In the genomic region with DNA sequence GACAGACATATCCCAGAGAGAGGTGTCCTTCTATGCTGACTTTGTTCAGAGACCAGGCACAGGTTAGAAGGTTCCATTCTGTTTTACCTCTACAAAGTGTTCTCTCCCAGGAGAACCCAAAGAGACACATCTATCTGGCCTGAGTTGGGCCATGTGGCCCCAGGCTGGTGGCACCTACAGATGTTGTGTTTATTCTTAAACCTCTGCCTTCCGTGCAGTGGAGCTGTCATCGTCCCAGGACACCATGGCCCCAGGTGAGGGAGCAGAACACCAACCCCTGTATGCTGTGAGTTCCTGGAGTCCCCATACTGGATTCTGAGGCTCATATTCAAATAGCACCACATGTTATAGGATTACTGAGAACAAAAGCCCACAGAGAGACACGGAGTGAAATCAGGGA, we compare ENCODE assay signal across 28 cellular contexts. TPM values are rescaled to one million over a fixed set of nuclear protein-coding genes. Genes with fewer than 3 reads are reported as not detected.
DNase-seq lines count a peak whose midpoint lies in the region; ATAC-seq and TF ChIP-seq lines count a peak whose summit lies in the region.
"Had no signal": no experiment of that assay in that cellular context is flagged by ENCODE, and none has a peak within 500 bp of the region (broad histone marks: within the 10 kb centered on the region; RNA-seq: fewer than 3 reads in every experiment).

No MANE protein-coding gene starts in this region.

- H3K4me3 ChIP-seq in coronary artery (no peak overlapping the region), lung (no peak overlapping the region), suprapubic skin (no peak overlapping the region)
- H3K4me3 ChIP-seq: BLaER1, GM12878 had no signal

- H3K27me3 ChIP-seq in lung (ENCODE audit: control insufficient read depth, insufficient read depth), result no peaks in the 10 kb centered on the region
- H3K27me3 ChIP-seq in suprapubic skin, result no peaks in the 10 kb centered on the region
- H3K27me3 ChIP-seq: BE2C, BLaER1 had no signal

- H3K4me1 ChIP-seq in lung (ENCODE audit: control insufficient read depth in 2 of 2, insufficient read depth in 2 of 2, low read length in 2 of 2) (no peaks in the 10 kb centered on the region), suprapubic skin (no peaks in the 10 kb centered on the region)
- H3K4me1 ChIP-seq: BE2C, BLaER1 had no signal

- TF ChIP-seq CTCF in coronary artery (IDR thresholded peaks at IDR 0.05) (no peak), lung (IDR thresholded peaks at IDR 0.05; ENCODE audit: control extremely low read depth, extremely low read depth) (no peak), osteocyte (IDR thresholded peaks at IDR 0.05) (no peak), chondrocyte (IDR thresholded peaks at IDR 0.05) (no peak), suprapubic skin (IDR thresholded peaks at IDR 0.05) (no peak)

- TF ChIP-seq EP300 in suprapubic skin (IDR thresholded peaks at IDR 0.05), result no peak

- H3K27me3 Mint-ChIP-seq in osteocyte (ENCODE audit: unreplicated experiment) (no peaks in the 10 kb centered on the region), chondrocyte (ENCODE audit: low read depth) (no peaks in the 10 kb centered on the region)
- H3K27me3 Mint-ChIP-seq: CD4-positive, CD25-positive, alpha-beta regulatory T cell had no signal

- peak; percentile 17 for DNase-seq in coronary artery (ENCODE audit: low spot score)
- DNase-seq in lung (ENCODE audit: low spot score), result peak; percentile 7
- DNase-seq in osteocyte (ENCODE audit: extremely low spot score, unreplicated experiment), result peak; percentile 44
- no peak for DNase-seq in chondrocyte (ENCODE audit: low spot score)
- no peak for DNase-seq in suprapubic skin (ENCODE audit: low spot score in 2 of 2)
- DNase-seq in activated CD8-positive, alpha-beta memory T cell treated with anti-CD3 and anti-CD28 coated beads, Interleukin-2, amount 50 U/mL, for 48 hours, result no peak
- DNase-seq: 8988T; ACHN; BE2C; C1 segment of cervical spinal cord; CD4-positive, alpha-beta memory T cell; CD4-positive, CD25-positive, alpha-beta regulatory T cell; CD8-positive, alpha-beta memory T cell; COR-L47; DMS 273 treated with DMSO at 0.1 percent for 48 hours; DMS153; DMS53; DMS79; DND-41; EL; GDM1 had no signal

- no peak overlapping the region for H3K4me3 Mint-ChIP-seq in osteocyte (ENCODE audit: unreplicated experiment)
- no peak overlapping the region for H3K4me3 Mint-ChIP-seq in chondrocyte (ENCODE audit: unreplicated experiment)
- H3K4me3 Mint-ChIP-seq: CD4-positive, alpha-beta memory T cell; CD4-positive, CD25-positive, alpha-beta regulatory T cell; CD8-positive, alpha-beta memory T cell had no signal

- no peak for ATAC-seq in lung (ENCODE audit: insufficient read depth, low FRiP score)
- ATAC-seq: GM12878 had no signal

- no peak overlapping the region for H3K27ac ChIP-seq in coronary artery
- no peak overlapping the region for H3K27ac ChIP-seq in lung (ENCODE audit: low read depth in 1 of 2, low read length in 1 of 2)
- H3K27ac ChIP-seq in suprapubic skin, result no peak overlapping the region
- H3K27ac ChIP-seq: BLaER1 had no signal

- H3K9me3 Mint-ChIP-seq in osteocyte (ENCODE audit: unreplicated experiment), result peaks cover 65% of the 10 kb centered on the region
- H3K9me3 Mint-ChIP-seq in chondrocyte (ENCODE audit: low read depth), result peaks cover 64% of the 10 kb centered on the region

- no peak overlapping the region for H3K27ac Mint-ChIP-seq in osteocyte (ENCODE audit: unreplicated experiment)
- H3K27ac Mint-ChIP-seq in chondrocyte (ENCODE audit: unreplicated experiment), result no peak overlapping the region
- H3K27ac Mint-ChIP-seq: CD14-positive monocyte; CD4-positive, alpha-beta memory T cell; CD8-positive, alpha-beta memory T cell had no signal

- no peaks in the 10 kb centered on the region for H3K36me3 Mint-ChIP-seq in osteocyte (ENCODE audit: unreplicated experiment)
- H3K36me3 Mint-ChIP-seq in chondrocyte (ENCODE audit: low read depth), result no peaks in the 10 kb centered on the region
- H3K36me3 Mint-ChIP-seq: CD14-positive monocyte; CD4-positive, alpha-beta memory T cell had no signal

- H3K36me3 ChIP-seq in lung (ENCODE audit: control insufficient read depth in 2 of 2, insufficient read depth in 2 of 2, low read length in 2 of 2) (no peaks in the 10 kb centered on the region), suprapubic skin (no peaks in the 10 kb centered on the region)
- H3K36me3 ChIP-seq: BE2C, BLaER1 had no signal

- TF ChIP-seq POLR2A in suprapubic skin (IDR thresholded peaks at IDR 0.05), result no peak

- peaks cover 0 to 9% of the 10 kb centered on the region in 2 donors for H3K9me3 ChIP-seq in lung (ENCODE audit: control insufficient read depth in 2 of 2, insufficient read depth in 1 of 2, low read length in 1 of 2)
- H3K9me3 ChIP-seq in suprapubic skin, result no peaks in the 10 kb centered on the region
- H3K9me3 ChIP-seq: BE2C, BLaER1 had no signal

- WGBS in lung, 2 donors, result 53 to 56% methylated on average over 3 of the region's 3 CpGs
- 71% methylated on average over 3 of the region's 3 CpGs for WGBS in suprapubic skin

- H3K4me1 Mint-ChIP-seq in osteocyte (ENCODE audit: unreplicated experiment) (no peaks in the 10 kb centered on the region), chondrocyte (ENCODE audit: low read depth) (no peaks in the 10 kb centered on the region)
- H3K4me1 Mint-ChIP-seq: CD4-positive, CD25-positive, alpha-beta regulatory T cell; CD8-positive, alpha-beta memory T cell had no signal

RNA-seq across cellular contexts. Expression of gene KIR3DL3, which starts 3.9 kb away (rescaled TPM):
- not detected for total RNA-seq in lung
- not detected for polyA plus RNA-seq in lung
- not detected in 2 replicates for total RNA-seq in osteocyte
- not detected in 3 replicates for total RNA-seq in chondrocyte
- total RNA-seq in suprapubic skin, result not detected
- total RNA-seq: A673; CD4-positive, alpha-beta memory T cell; CD4-positive, CD25-positive, alpha-beta regulatory T cell; CD8-positive, alpha-beta memory T cell; Daoy; G401; GM12878 had no signal
- polyA plus RNA-seq: AG04450; CD14-positive monocyte; CD4-positive, alpha-beta memory T cell; CD4-positive, CD25-positive, alpha-beta regulatory T cell; GM12878 had no signal

RNA-seq across cellular contexts. Expression of gene KIR2DL3, which starts 10.1 kb away (rescaled TPM):
- under 1 TPM in 1 of 2 donors, not detected in 1; 0.15 TPM for total RNA-seq in lung
- under 1 TPM; 0.11 to 0.14 TPM for polyA plus RNA-seq in lung
- total RNA-seq in osteocyte, result not detected in 2 replicates
- not detected in 3 replicates for total RNA-seq in chondrocyte
- total RNA-seq in suprapubic skin, result not detected
- total RNA-seq: A673; CD4-positive, alpha-beta memory T cell; CD4-positive, CD25-positive, alpha-beta regulatory T cell; Daoy; G401; GM12878 had no signal
- polyA plus RNA-seq: AG04450; CD14-positive monocyte; CD4-positive, alpha-beta memory T cell; CD4-positive, CD25-positive, alpha-beta regulatory T cell had no signal

RNA-seq across cellular contexts. Expression of gene KIR2DL1, which starts 41.4 kb away (rescaled TPM):
- total RNA-seq in lung (under 1 TPM in 1 of 2 donors, not detected in 1; 0.46 TPM), osteocyte (not detected in 2 replicates), chondrocyte (not detected in 3 replicates), suprapubic skin (under 1 TPM in 1 of 4 donors, not detected in 3; 0.64 TPM)
- polyA plus RNA-seq in lung, result under 1 TPM; 0.14 to 0.16 TPM
- total RNA-seq: A673; CD4-positive, alpha-beta memory T cell; CD4-positive, CD25-positive, alpha-beta regulatory T cell; Daoy; G401; GM12878 had no signal
- polyA plus RNA-seq: AG04450, CD14-positive monocyte had no signal

Comparison
In these comparisons a context has a peak if more than half of its experiments do, and no peak if none do; other contexts are left out.
1. DNase-seq: peak in coronary artery (single experiment), lung (single experiment) and osteocyte (single experiment); none in chondrocyte (single experiment), suprapubic skin (0 of 2) and activated CD8-positive, alpha-beta memory T cell treated with anti-CD3 and anti-CD28 coated beads, Interleukin-2, amount 50 U/mL, for 48 hours (single experiment).